8 cellular contexts compared by ENCODE assay signal in the genomic region with DNA sequence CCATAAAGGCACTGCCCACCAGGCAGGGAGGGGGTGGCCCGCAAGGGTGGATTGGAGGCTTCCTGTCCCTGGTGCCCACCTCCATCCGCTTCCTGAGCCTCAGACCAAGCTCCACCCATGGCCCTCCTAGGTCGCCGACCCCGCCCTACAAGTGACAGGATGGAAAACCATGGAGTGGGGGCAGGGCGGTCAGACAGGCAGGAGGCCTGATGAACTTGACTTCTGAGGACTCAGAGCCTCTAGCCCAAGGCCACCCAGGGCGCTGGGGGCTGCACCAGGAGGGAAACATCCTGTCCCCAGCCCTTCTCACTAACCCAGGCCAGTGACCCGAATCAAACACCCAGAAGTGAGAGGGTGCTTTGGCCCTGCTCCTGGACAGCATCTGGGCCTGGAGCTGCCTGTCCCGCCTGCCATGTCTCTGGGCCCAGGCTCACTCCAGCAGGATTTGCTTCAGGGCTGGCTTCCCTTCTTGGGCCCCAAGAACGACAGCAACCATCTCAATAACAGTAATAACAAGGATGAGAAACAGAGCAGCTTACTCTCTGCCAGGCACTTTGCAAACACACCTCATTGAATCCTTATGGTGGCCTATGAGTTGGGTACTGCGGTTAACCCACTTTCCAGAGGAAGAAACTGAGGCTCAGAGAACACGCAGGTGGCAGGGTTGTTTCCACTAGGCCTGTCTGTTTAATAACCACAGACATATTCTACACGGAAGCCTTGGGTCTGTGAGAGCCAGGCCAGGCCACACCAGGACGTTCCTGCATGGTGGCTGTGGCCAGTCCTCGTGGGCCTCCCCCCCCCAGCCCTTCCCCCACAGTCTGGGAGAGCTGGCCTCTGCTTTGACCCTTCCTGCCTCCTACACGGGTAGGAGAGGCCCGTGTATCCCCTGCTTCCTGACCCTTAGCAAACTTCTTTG. TPM values are rescaled to one million over a fixed set of nuclear protein-coding genes. Genes with fewer than 3 reads are reported as not detected.
DNase-seq lines count a peak whose midpoint lies in the region; ATAC-seq and TF ChIP-seq lines count a peak whose summit lies in the region.

No MANE protein-coding gene starts in this region.

- TF ChIP-seq POLR2A in Raji (IDR thresholded peaks at IDR 0.05; ENCODE audit: insufficient read depth, low read depth, low read length) (peak; percentile 43), adrenal gland (IDR thresholded peaks at IDR 0.05) (no peak)

- WGBS in adrenal gland, 4 donors = 45 to 67% (median 53%) methylated on average over 9 to 17 of the region's 17 CpGs

- peak in 6 of 7 donors; percentile 64 to 86 (median 73) for DNase-seq in adrenal gland
- peak; percentile 89 for DNase-seq in lower lobe of right lung
- peak; percentile 74 for DNase-seq in stimulated activated CD8-positive, alpha-beta memory T cell treated with anti-CD3 and anti-CD28 coated beads, Interleukin-7, amount 100 ng/mL, for 24 hours (ENCODE audit: low read depth)
- no peak for DNase-seq in NCI-H2029 treated with DMSO at 0.1 percent for 48 hours (lab: John Stamatoyannopoulos, UW)
- no peak for DNase-seq in SKM-1 (lab: John Stamatoyannopoulos, UW; ENCODE audit: unreplicated experiment)
- DNase-seq in NCI-H345 treated with DMSO at 0.1 percent for 48 hours (lab: John Stamatoyannopoulos, UW; ENCODE audit: unreplicated experiment) = no peak

- ATAC-seq in GM19324 (IDR thresholded peaks at IDR 0.05; ENCODE audit: low FRiP score, unreplicated experiment) (peak; percentile 24), lower lobe of right lung (peak; percentile 39 to 59)

- TF ChIP-seq CTCF in adrenal gland (IDR thresholded peaks at IDR 0.05) (no peak), lower lobe of right lung (IDR thresholded peaks at IDR 0.05) (no peak)

- intact Hi-C loops in adrenal gland (cut with DNase I) (no loop called here), lower lobe of right lung (cut with DNase I) (no loop called here)

- no peaks in the 10 kb centered on the region for H3K9me3 ChIP-seq in adrenal gland (replicated peaks in 1 of 3)
- H3K9me3 ChIP-seq in lower lobe of right lung = no peaks in the 10 kb centered on the region

- H3K27ac ChIP-seq in adrenal gland (peak overlapping the region in 4 of 5 donors; percentile 14 to 88 (median 60)), lower lobe of right lung (peak overlapping the region; percentile 86)

- peaks cover 0 to 9% of the 10 kb centered on the region in 2 donors for H3K36me3 ChIP-seq in adrenal gland (replicated peaks in 1 of 2)
- peaks cover 11% of the 10 kb centered on the region for H3K36me3 ChIP-seq in lower lobe of right lung

- H3K4me3 ChIP-seq in adrenal gland (no peak overlapping the region), lower lobe of right lung (peak overlapping the region; percentile 27)

- H3K27me3 ChIP-seq in adrenal gland (no peaks in the 10 kb centered on the region), lower lobe of right lung (ENCODE audit: low read depth) (no peaks in the 10 kb centered on the region)

- H3K4me1 ChIP-seq in adrenal gland (replicated peaks in 1 of 2) (peaks cover 13 to 50% of the 10 kb centered on the region in 2 donors), lower lobe of right lung (peaks cover 77% of the 10 kb centered on the region)

RNA-seq across cellular contexts. Expression of gene ST6GALNAC6, which starts 4.4 kb away (rescaled TPM):
- total RNA-seq in adrenal gland (100 to 1,000 TPM in 1 of 8 donors, 10 to 100 TPM in 7; 39.1 to 129 (median 68.1) TPM), lower lobe of right lung (82.0 TPM)
- 10 to 100 TPM; 26.7 to 46.9 (median 40.0) TPM for polyA plus RNA-seq in adrenal gland

RNA-seq across cellular contexts. Expression of gene ST6GALNAC4, which starts 13.0 kb away (rescaled TPM):
- total RNA-seq in adrenal gland (10 to 100 TPM in 7 of 8 donors, 1 to 10 TPM in 1; 8.7 to 65.7 (median 24.7) TPM), lower lobe of right lung (45.6 TPM)
- polyA plus RNA-seq in adrenal gland = 1 to 10 TPM; 5.3 to 9.2 (median 8.6) TPM

RNA-seq across cellular contexts. Expression of gene AK1, which starts 26.3 kb away (rescaled TPM):
- total RNA-seq in adrenal gland (100 to 1,000 TPM in 3 of 8 donors, 10 to 100 TPM in 5; 51.9 to 136 (median 88.0) TPM), lower lobe of right lung (185 TPM)
- polyA plus RNA-seq in adrenal gland = 100 to 1,000 TPM in 2 of 3 donors, 10 to 100 TPM in 1; 60.0 to 242 (median 175) TPM

RNA-seq across cellular contexts. Expression of gene PIP5KL1, which starts 26.8 kb away (rescaled TPM):
- total RNA-seq in adrenal gland (1 to 10 TPM in 2 of 8 donors, under 1 TPM in 3, not detected in 3; 0.19 to 2.3 (median 0.83) TPM), lower lobe of right lung (11.5 TPM)
- 1 to 10 TPM in 1 of 3 donors, under 1 TPM in 2; 0.22 to 1.5 (median 0.54) TPM for polyA plus RNA-seq in adrenal gland

RNA-seq across cellular contexts. Expression of gene DPM2, which starts 33.8 kb away (rescaled TPM):
- 10 to 100 TPM; 18.4 to 46.8 (median 31.4) TPM for total RNA-seq in adrenal gland
- polyA plus RNA-seq in adrenal gland = 10 to 100 TPM; 32.9 to 36.5 (median 35.6) TPM
- total RNA-seq in lower lobe of right lung = 33.7 TPM

Comparison
In these comparisons a context has a peak if more than half of its experiments do, and no peak if none do; other contexts are left out.
1. DNase-seq: peak in adrenal gland (6 of 7), lower lobe of right lung (single experiment) and stimulated activated CD8-positive, alpha-beta memory T cell treated with anti-CD3 and anti-CD28 coated beads, Interleukin-7, amount 100 ng/mL, for 24 hours (single experiment); none in NCI-H2029 treated with DMSO at 0.1 percent for 48 hours (single experiment), SKM-1 (single experiment) and NCI-H345 treated with DMSO at 0.1 percent for 48 hours (single experiment).